8 cellular contexts compared by ENCODE assay signal in genomic region chr12:131827961-131828534, GRCh38. TPM values are rescaled to one million over a fixed set of nuclear protein-coding genes. Genes with fewer than 3 reads are reported as not detected.
A peak's percentile ranks its signal among the peaks of the same experiment; 100 is the strongest.
DNase-seq lines count a peak whose midpoint lies in the region; ATAC-seq and TF ChIP-seq lines count a peak whose summit lies in the region.

Gene MMP17 (plus strand): TSS chr12:131828393. CDS start chr12:131828495, 102 bp downstream.

- peak; percentile 83 for DNase-seq in AG20443 (ENCODE audit: low spot score)
- DNase-seq in UCSD-AML1 (lab: John Stamatoyannopoulos, UW; ENCODE audit: unreplicated experiment), result peak; percentile 75
- peak; percentile 46 for DNase-seq in epidermal melanocyte (ENCODE audit: insufficient read length, low spot score)
- DNase-seq in vagina (ENCODE audit: extremely low spot score in 2 of 2), result no peak

- peak in 1 of 2 donors; percentile 62 for TF ChIP-seq POLR2A in vagina (IDR thresholded peaks at IDR 0.05)

- no peaks in the 10 kb centered on the region for H3K36me3 ChIP-seq in muscle layer of duodenum (ENCODE audit: control insufficient read depth in 1 of 2, insufficient read depth in 2 of 2, low read length in 2 of 2)
- H3K36me3 ChIP-seq in vagina, result no peaks in the 10 kb centered on the region

- H3K4me3 ChIP-seq in muscle layer of duodenum (ENCODE audit: low read depth in 1 of 2, low read length in 2 of 2) (peak within 1 kb of the TSS; percentile 44 to 75), vagina (peak within 1 kb of the TSS; percentile 47 to 54)

- TF ChIP-seq CTCF in vagina (IDR thresholded peaks at IDR 0.05), result peak in 1 of 3 experiments; percentile 22

- intact Hi-C loops in vagina (cut with DNase I), result no loop called here

- ATAC-seq in GM18498 (IDR thresholded peaks at IDR 0.05; ENCODE audit: unreplicated experiment) (peak; percentile 57), HG03520 (IDR thresholded peaks at IDR 0.05; ENCODE audit: unreplicated experiment) (peak; percentile 50), GM18520 (IDR thresholded peaks at IDR 0.05; ENCODE audit: unreplicated experiment) (no peak)

- H3K4me1 ChIP-seq in muscle layer of duodenum (ENCODE audit: control insufficient read depth in 1 of 2, insufficient read depth in 2 of 2, low read length in 2 of 2) (peaks cover 0 to 40% of the 10 kb centered on the region in 2 donors), vagina (peaks cover 44% of the 10 kb centered on the region)

- H3K9me3 ChIP-seq in muscle layer of duodenum (ENCODE audit: control insufficient read depth in 1 of 2, low read length in 2 of 2) (no peaks in the 10 kb centered on the region), vagina (no peaks in the 10 kb centered on the region)

- H3K27me3 ChIP-seq in muscle layer of duodenum (ENCODE audit: low read depth, low read length) (peaks cover 18% of the 10 kb centered on the region), vagina (no peaks in the 10 kb centered on the region)

- H3K27ac ChIP-seq in muscle layer of duodenum (ENCODE audit: low read length), result no peak within 1 kb of the TSS
- peak within 1 kb of the TSS; percentile 75 for H3K27ac ChIP-seq in vagina

RNA-seq across cellular contexts. Expression of gene MMP17, which starts in this region (rescaled TPM):
- 5.2 TPM for total RNA-seq in vagina

Comparison
In these comparisons a context has a peak if more than half of its experiments do, and no peak if none do; other contexts are left out.
1. DNase-seq: peak in AG20443 (single experiment), UCSD-AML1 (single experiment) and epidermal melanocyte (single experiment); none in vagina (0 of 2).